37 cellular contexts compared by ENCODE assay signal in genomic region chr10:49644035-49644345, GRCh38. TPM values are rescaled to one million over a fixed set of nuclear protein-coding genes. Genes with fewer than 3 reads are reported as not detected.
"Had no signal": no experiment of that assay in that cellular context is flagged by ENCODE, and none has a peak within 500 bp of the region (broad histone marks: within the 10 kb centered on the region; RNA-seq: fewer than 3 reads in every experiment).

No MANE protein-coding gene starts in this region.

- H3K4me1 Mint-ChIP-seq: activated B cell treated with CpG ODN at 0.5 μM for 24 hours; activated T-helper 17 cell treated with anti-CD3 and anti-CD28 coated beads, Interleukin-2, amount 50 U/mL, for 72 hours had no signal

- H3K27ac Mint-ChIP-seq: activated B cell treated with CpG ODN at 0.5 μM for 24 hours; activated CD8-positive, alpha-beta T cell treated with anti-CD3 and anti-CD28 coated beads for 36 hours; activated naive CD8-positive, alpha-beta T cell treated with anti-CD3 and anti-CD28 coated beads, Interleukin-2, amount 10 ng/mL, durations not matched to agents 7 days and 5 days; activated T-cell treated with anti-CD3 and anti-CD28 coated beads, Interleukin-2, amount 50 U/mL, for 72 hours; activated T-helper 17 cell treated with anti-CD3 and anti-CD28 coated beads, Interleukin-2, amount 50 U/mL, for 72 hours; T-helper 1 cell treated with Interleukin-12 subunit alpha and Interleukin-12 subunit beta and Interleukin-4 antibody, amounts not matched to agents 30 μg/mL and 1 μg/mL, for 36 hours; T-helper 2 cell treated with Interferon-gamma antibody and Interleukin-4, amounts not matched to agents 5 μg/mL and 100 μg/mL, for 36 hours had no signal

- ATAC-seq: activated CD8-positive, alpha-beta T cell treated with anti-CD3 and anti-CD28 coated beads for 36 hours; activated T-cell treated with anti-CD3 and anti-CD28 coated beads, Interleukin-2, amount 50 U/mL, for 72 hours; activated T-helper 17 cell treated with anti-CD3 and anti-CD28 coated beads, Interleukin-2, amount 50 U/mL, for 72 hours; body of pancreas; PC-3 had no signal

- DNase-seq: activated B cell treated with CpG ODN at 0.5 μM for 24 hours; activated CD4-positive, alpha-beta T cell treated with anti-CD3 and anti-CD28 coated beads for 48 hours; activated CD4-positive, alpha-beta T cell treated with anti-CD3 and anti-CD28 coated beads, Interleukin-2, amount 50 U/mL, for 4 hours; activated CD4-positive, CD25-positive, alpha-beta regulatory T cell treated with anti-CD3 and anti-CD28 coated beads, Interleukin-2, amount 50 U/mL, for 72 hours; activated CD8-positive, alpha-beta T cell treated with anti-CD3 and anti-CD28 coated beads for 36 hours; activated naive CD4-positive, alpha-beta T cell; activated naive CD4-positive, alpha-beta T cell treated with anti-CD3 and anti-CD28 coated beads, Interleukin-2, amount 50 U/mL, for 16 hours; activated naive CD8-positive, alpha-beta T cell treated with anti-CD3 and anti-CD28 coated beads, Interleukin-2, amount 10 ng/mL, durations not matched to agents 7 days and 5 days; activated T-cell treated with anti-CD3 and anti-CD28 coated beads, Interleukin-2, amount 50 U/mL, for 1 hour; activated T-cell treated with anti-CD3 and anti-CD28 coated beads, Interleukin-2, amount 50 U/mL, for 72 hours; adrenal gland; body of pancreas; NCI-H1092 treated with DMSO at 0.1 percent for 48 hours; NCI-H1417; NCI-H146; NCI-H187; NCI-H2029 treated with DMSO at 0.1 percent for 48 hours; NCI-H2107; NCI-H2171; NCI-H510A; NCI-H526; NCI-H748 treated with DMSO at 0.1 percent for 48 hours; NK-92 treated with Interleukin-12 subunit alpha and Interleukin-12 subunit beta, amount 100 ng/mL, for 24 hours; PC-3; RPMI8226; SHP77 treated with DMSO at 0.1 percent for 48 hours; SK-N-SH had no signal

- H3K36me3 Mint-ChIP-seq: activated naive CD8-positive, alpha-beta T cell treated with anti-CD3 and anti-CD28 coated beads, Interleukin-2, amount 10 ng/mL, durations not matched to agents 7 days and 5 days had no signal

- H3K9me3 Mint-ChIP-seq: activated B cell treated with CpG ODN at 0.5 μM for 24 hours; activated CD8-positive, alpha-beta T cell treated with anti-CD3 and anti-CD28 coated beads for 36 hours; activated naive CD8-positive, alpha-beta T cell treated with anti-CD3 and anti-CD28 coated beads, Interleukin-2, amount 10 ng/mL, durations not matched to agents 7 days and 5 days; activated T-cell treated with anti-CD3 and anti-CD28 coated beads, Interleukin-2, amount 50 U/mL, for 72 hours; activated T-helper 17 cell treated with anti-CD3 and anti-CD28 coated beads, Interleukin-2, amount 50 U/mL, for 72 hours; T-helper 1 cell treated with Interleukin-12 subunit alpha and Interleukin-12 subunit beta and Interleukin-4 antibody, amounts not matched to agents 30 μg/mL and 1 μg/mL, for 36 hours; T-helper 2 cell treated with Interferon-gamma antibody and Interleukin-4, amounts not matched to agents 5 μg/mL and 100 μg/mL, for 36 hours had no signal

- H3K4me3 Mint-ChIP-seq: activated B cell treated with CpG ODN at 0.5 μM for 24 hours; activated CD8-positive, alpha-beta T cell treated with anti-CD3 and anti-CD28 coated beads for 36 hours; activated naive CD8-positive, alpha-beta T cell treated with anti-CD3 and anti-CD28 coated beads, Interleukin-2, amount 10 ng/mL, durations not matched to agents 7 days and 5 days; activated T-cell treated with anti-CD3 and anti-CD28 coated beads, Interleukin-2, amount 50 U/mL, for 72 hours; activated T-helper 17 cell treated with anti-CD3 and anti-CD28 coated beads, Interleukin-2, amount 50 U/mL, for 72 hours; T-helper 1 cell treated with Interleukin-12 subunit alpha and Interleukin-12 subunit beta and Interleukin-4 antibody, amounts not matched to agents 30 μg/mL and 1 μg/mL, for 36 hours; T-helper 2 cell treated with Interferon-gamma antibody and Interleukin-4, amounts not matched to agents 5 μg/mL and 100 μg/mL, for 36 hours had no signal

RNA-seq across cellular contexts. Expression of gene CHAT, which starts 30.2 kb away (rescaled TPM):
- total RNA-seq: activated B cell treated with CpG ODN at 0.5 μM for 24 hours; activated CD8-positive, alpha-beta memory T cell treated with anti-CD3 and anti-CD28 coated beads for 36 hours; activated CD8-positive, alpha-beta T cell treated with anti-CD3 and anti-CD28 coated beads for 36 hours; activated naive CD8-positive, alpha-beta T cell treated with anti-CD3 and anti-CD28 coated beads, Interleukin-2, amount 10 ng/mL, durations not matched to agents 7 days and 5 days; activated T-helper 17 cell treated with anti-CD3 and anti-CD28 coated beads, Interleukin-2, amount 50 U/mL, for 72 hours; adrenal gland; breast epithelium; cardiac septum; M059J; PC-3; SJSA1 had no signal

RNA-seq across cellular contexts. Expression of gene SLC18A3, which starts 33.9 kb away (rescaled TPM):
- total RNA-seq: activated B cell treated with CpG ODN at 0.5 μM for 24 hours; activated CD8-positive, alpha-beta memory T cell treated with anti-CD3 and anti-CD28 coated beads for 36 hours; activated CD8-positive, alpha-beta T cell treated with anti-CD3 and anti-CD28 coated beads for 36 hours; activated naive CD8-positive, alpha-beta T cell treated with anti-CD3 and anti-CD28 coated beads, Interleukin-2, amount 10 ng/mL, durations not matched to agents 7 days and 5 days; activated T-cell treated with anti-CD3 and anti-CD28 coated beads, Interleukin-2, amount 50 U/mL, for 72 hours; activated T-helper 17 cell treated with anti-CD3 and anti-CD28 coated beads, Interleukin-2, amount 50 U/mL, for 72 hours; body of pancreas; breast epithelium; cardiac septum; M059J; PC-3; SJSA1 had no signal

RNA-seq across cellular contexts. Expression of gene C10orf53, which starts 35.5 kb away (rescaled TPM):
- total RNA-seq: activated B cell treated with CpG ODN at 0.5 μM for 24 hours; activated CD8-positive, alpha-beta memory T cell treated with anti-CD3 and anti-CD28 coated beads for 36 hours; activated CD8-positive, alpha-beta T cell treated with anti-CD3 and anti-CD28 coated beads for 36 hours; activated naive CD8-positive, alpha-beta T cell treated with anti-CD3 and anti-CD28 coated beads, Interleukin-2, amount 10 ng/mL, durations not matched to agents 7 days and 5 days; activated T-cell treated with anti-CD3 and anti-CD28 coated beads, Interleukin-2, amount 50 U/mL, for 72 hours; activated T-helper 17 cell treated with anti-CD3 and anti-CD28 coated beads, Interleukin-2, amount 50 U/mL, for 72 hours; adrenal gland; astrocyte; body of pancreas; breast epithelium; cardiac septum; M059J; PC-3; Peyer's patch; SJSA1 had no signal
